22 cellular contexts compared by ENCODE assay signal in the genomic region with DNA sequence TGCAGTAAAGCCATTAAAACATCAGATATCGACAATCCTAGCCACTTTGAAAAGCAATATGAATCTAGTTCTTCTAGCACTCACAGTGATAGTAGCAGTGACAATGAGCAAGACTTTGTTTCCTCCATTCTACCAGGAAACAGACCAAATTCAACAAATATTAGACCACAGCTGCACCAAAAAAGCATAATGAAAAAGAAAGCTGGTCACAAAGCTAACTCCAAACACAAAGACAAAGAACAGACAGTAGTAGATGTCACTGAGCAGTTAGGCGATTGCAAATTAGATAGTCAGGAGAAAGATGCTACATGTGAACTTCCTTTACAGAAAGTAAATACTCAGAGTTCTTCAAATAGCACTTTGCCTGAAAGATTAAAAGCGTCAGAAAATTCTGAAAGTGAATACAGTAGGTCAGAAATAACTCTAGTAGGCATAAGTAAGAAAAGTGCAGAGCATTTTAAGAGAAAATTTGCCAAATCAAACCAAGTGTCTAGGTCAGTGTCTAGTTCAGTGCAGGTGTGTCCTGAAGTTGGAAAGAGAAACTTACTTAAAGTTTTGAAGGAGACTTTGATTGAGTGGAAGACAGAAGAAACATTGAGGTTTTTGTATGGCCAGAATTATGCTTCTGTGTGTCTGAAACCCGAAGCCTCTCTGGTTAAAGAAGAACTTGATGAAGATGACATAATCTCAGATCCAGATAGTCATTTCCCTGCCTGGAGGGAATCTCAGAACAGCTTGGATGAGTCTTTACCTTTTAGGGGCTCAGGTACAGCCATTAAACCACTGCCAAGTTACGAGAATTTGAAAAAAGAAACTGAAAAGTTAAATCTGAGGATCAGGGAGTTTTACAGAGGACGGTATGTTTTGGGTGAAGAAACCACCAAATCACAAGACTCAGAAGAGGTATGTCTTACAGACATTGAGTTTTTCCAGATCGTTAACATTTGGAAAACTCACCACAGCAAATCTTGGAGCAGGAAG. TPM values are rescaled to one million over a fixed set of nuclear protein-coding genes. Genes with fewer than 3 reads are reported as not detected.
A peak's percentile ranks its signal among the peaks of the same experiment; 100 is the strongest.
DNase-seq lines count a peak whose midpoint lies in the region; ATAC-seq, FAIRE-seq and TF ChIP-seq lines count a peak whose summit lies in the region.
"Had no signal": no experiment of that assay in that cellular context is flagged by ENCODE, and none has a peak within 500 bp of the region (broad histone marks: within the 10 kb centered on the region; RNA-seq: fewer than 3 reads in every experiment).

No MANE protein-coding gene starts in this region.

- POLR2A ChIA-PET in activated CD4-positive, alpha-beta T cell treated with anti-CD3 and anti-CD28 coated beads, Interleukin-2, amount 10 ng/mL, durations not matched to agents 7 days and 5 days (lab: Charles Lee) = interaction anchor here (1.1 kb wide), 1 partner anchor 10 kb away, joined by 3 read pairs; no protein-coding TSS in a partner anchor
- POLR2A ChIA-PET in naive thymus-derived CD4-positive, alpha-beta T cell (lab: Charles Lee) = no interaction called here

- CTCF ChIA-PET in activated CD4-positive, alpha-beta T cell treated with anti-CD3 and anti-CD28 coated beads, Interleukin-2, amount 10 ng/mL, durations not matched to agents 7 days and 5 days (lab: Charles Lee) = no interaction called here
- CTCF ChIA-PET in naive thymus-derived CD4-positive, alpha-beta T cell (lab: Charles Lee) = interaction anchor here (0.6 kb wide), 2 partner anchors 32 to 203 kb away, joined by 3 read pairs; no protein-coding TSS in a partner anchor

- ATAC-seq in naive thymus-derived CD4-positive, alpha-beta T cell = no peak
- ATAC-seq: left lung; stimulated activated memory B cell treated with anti-CD40 and anti-IgM and Interleukin-4, amounts not matched to agents 10 μg/mL and 1 μg/mL and 100 μg/mL, for 72 hours had no signal

- intact Hi-C loops in naive thymus-derived CD4-positive, alpha-beta T cell (cut with micrococcal nuclease) = loop anchor here in 1 of 2 donors (1.0 kb wide), 1 partner anchor 7 kb away; no protein-coding TSS in a partner anchor

- H3K27me3 Mint-ChIP-seq in activated CD4-positive, alpha-beta T cell treated with anti-CD3 and anti-CD28 coated beads, Interleukin-2, amount 10 ng/mL, durations not matched to agents 7 days and 5 days = no peaks in the 10 kb centered on the region
- H3K27me3 Mint-ChIP-seq in activated naive CD8-positive, alpha-beta T cell = no peaks in the 10 kb centered on the region
- H3K27me3 Mint-ChIP-seq in naive thymus-derived CD4-positive, alpha-beta T cell = no peaks in the 10 kb centered on the region
- H3K27me3 Mint-ChIP-seq: brain; dendritic cell treated with granulocyte-macrophage colony-stimulating factor and Interleukin-4, amounts not matched to agents 40 ng/mL and 50 ng/mL, for 4 days; stimulated activated memory B cell treated with anti-CD40 and anti-IgM and Interleukin-4, amounts not matched to agents 10 μg/mL and 1 μg/mL and 100 μg/mL, for 72 hours had no signal

- peaks cover 26% of the 10 kb centered on the region for H3K4me1 Mint-ChIP-seq in activated CD4-positive, alpha-beta T cell treated with anti-CD3 and anti-CD28 coated beads, Interleukin-2, amount 10 ng/mL, durations not matched to agents 7 days and 5 days
- peaks cover 16% of the 10 kb centered on the region for H3K4me1 Mint-ChIP-seq in activated naive CD8-positive, alpha-beta T cell (ENCODE audit: low read depth)
- H3K4me1 Mint-ChIP-seq in naive thymus-derived CD4-positive, alpha-beta T cell = peaks cover 8 to 42% (median 10%) of the 10 kb centered on the region in 7 donors
- H3K4me1 Mint-ChIP-seq: brain; stimulated activated memory B cell treated with anti-CD40 and anti-IgM and Interleukin-4, amounts not matched to agents 10 μg/mL and 1 μg/mL and 100 μg/mL, for 72 hours had no signal

- peaks cover 5 to 7% of the 10 kb centered on the region in 2 donors for H3K4me1 ChIP-seq in naive thymus-derived CD4-positive, alpha-beta T cell (ENCODE audit: control insufficient read depth in 2 of 2, insufficient read depth in 2 of 2, low read length in 2 of 2)
- H3K4me1 ChIP-seq: BLaER1 treated with 17β-estradiol and CSF1 and Interleukin-3, amounts not matched to agents 10 nM and 100 nM; left lung; Peyer's patch; tibial nerve had no signal

- H3K4me3 ChIP-seq in naive thymus-derived CD4-positive, alpha-beta T cell (ENCODE audit: low read length) = no peak overlapping the region
- H3K4me3 ChIP-seq: BLaER1 treated with 17β-estradiol and CSF1 and Interleukin-3, amounts not matched to agents 10 nM and 100 nM; left lung; MG63; Peyer's patch; SK-N-MC; tibial nerve had no signal

- peaks cover 33% of the 10 kb centered on the region for H3K9me3 Mint-ChIP-seq in activated CD4-positive, alpha-beta T cell treated with anti-CD3 and anti-CD28 coated beads, Interleukin-2, amount 10 ng/mL, durations not matched to agents 7 days and 5 days
- peaks cover 10% of the 10 kb centered on the region for H3K9me3 Mint-ChIP-seq in activated naive CD8-positive, alpha-beta T cell (ENCODE audit: low read depth)
- peaks cover 3 to 32% (median 17%) of the 10 kb centered on the region in 11 donors for H3K9me3 Mint-ChIP-seq in naive thymus-derived CD4-positive, alpha-beta T cell

- H3K4me3 Mint-ChIP-seq in activated CD4-positive, alpha-beta T cell treated with anti-CD3 and anti-CD28 coated beads, Interleukin-2, amount 10 ng/mL, durations not matched to agents 7 days and 5 days = peak overlapping the region; percentile 20
- no peak overlapping the region for H3K4me3 Mint-ChIP-seq in activated naive CD8-positive, alpha-beta T cell
- peak overlapping the region in 1 of 10 donors; percentile 77 for H3K4me3 Mint-ChIP-seq in naive thymus-derived CD4-positive, alpha-beta T cell
- H3K4me3 Mint-ChIP-seq: brain; dendritic cell treated with granulocyte-macrophage colony-stimulating factor and Interleukin-4, amounts not matched to agents 40 ng/mL and 50 ng/mL, for 4 days; stimulated activated memory B cell treated with anti-CD40 and anti-IgM and Interleukin-4, amounts not matched to agents 10 μg/mL and 1 μg/mL and 100 μg/mL, for 72 hours had no signal

- no peak for TF ChIP-seq POLR2A in H54 (IDR thresholded peaks at IDR 0.05; ENCODE audit: low read depth, low read length)

- peaks cover 75% of the 10 kb centered on the region for H3K36me3 Mint-ChIP-seq in activated CD4-positive, alpha-beta T cell treated with anti-CD3 and anti-CD28 coated beads, Interleukin-2, amount 10 ng/mL, durations not matched to agents 7 days and 5 days (ENCODE audit: low read depth)
- H3K36me3 Mint-ChIP-seq in activated naive CD8-positive, alpha-beta T cell = peaks cover 59% of the 10 kb centered on the region
- H3K36me3 Mint-ChIP-seq in naive thymus-derived CD4-positive, alpha-beta T cell = peaks cover 15 to 69% (median 60%) of the 10 kb centered on the region in 5 donors

- peaks cover 0 to 11% (median 0%) of the 10 kb centered on the region in 3 experiments for H3K9me3 ChIP-seq in naive thymus-derived CD4-positive, alpha-beta T cell (ENCODE audit: control insufficient read depth in 2 of 3, low read length in 3 of 3)

- H3K27ac Mint-ChIP-seq in activated CD4-positive, alpha-beta T cell treated with anti-CD3 and anti-CD28 coated beads, Interleukin-2, amount 10 ng/mL, durations not matched to agents 7 days and 5 days = peak overlapping the region; percentile 93
- H3K27ac Mint-ChIP-seq in activated naive CD8-positive, alpha-beta T cell = peak overlapping the region; percentile 58
- peak overlapping the region in 6 of 9 donors; percentile 36 to 94 (median 63) for H3K27ac Mint-ChIP-seq in naive thymus-derived CD4-positive, alpha-beta T cell
- H3K27ac Mint-ChIP-seq: brain; dendritic cell treated with granulocyte-macrophage colony-stimulating factor and Interleukin-4, amounts not matched to agents 40 ng/mL and 50 ng/mL, for 4 days; stimulated activated memory B cell treated with anti-CD40 and anti-IgM and Interleukin-4, amounts not matched to agents 10 μg/mL and 1 μg/mL and 100 μg/mL, for 72 hours had no signal

- no peaks in the 10 kb centered on the region for H3K27me3 ChIP-seq in naive thymus-derived CD4-positive, alpha-beta T cell (ENCODE audit: control insufficient read depth in 2 of 2, insufficient read depth in 2 of 2, low read length in 2 of 2)
- H3K27me3 ChIP-seq: BLaER1 treated with 17β-estradiol and CSF1 and Interleukin-3, amounts not matched to agents 10 nM and 100 nM; left lung; MG63; Peyer's patch; tibial nerve had no signal

- peak; percentile 7 for DNase-seq in activated CD4-positive, alpha-beta T cell treated with anti-CD3 and anti-CD28 coated beads, Interleukin-2, amount 10 ng/mL, durations not matched to agents 7 days and 5 days
- no peak for DNase-seq in activated CD4-positive, alpha-beta T cell treated with anti-CD3 and anti-CD28 coated beads for 4 hours
- DNase-seq in H54 (ENCODE audit: insufficient read length, low spot score) (no peak), SW480 (ENCODE audit: low spot score) (no peak), iPS-NIHi7 (ENCODE audit: extremely low spot score) (no peak), SK-N-DZ (ENCODE audit: low spot score) (no peak)
- DNase-seq in naive thymus-derived CD4-positive, alpha-beta T cell = no peak
- DNase-seq: DMS53, left lung, MG63, NCI-H146, NCI-H82, Peyer's patch, retina had no signal

- peak; percentile 77 for FAIRE-seq in H54 (lab: Jason Lieb, UNC)
- FAIRE-seq: GM18507 had no signal

- peaks cover 0 to 22% (median 4%) of the 10 kb centered on the region in 3 experiments for H3K36me3 ChIP-seq in naive thymus-derived CD4-positive, alpha-beta T cell (ENCODE audit: control insufficient read depth in 2 of 3, insufficient read depth in 3 of 3, low read length in 3 of 3)

- H3K27ac ChIP-seq in naive thymus-derived CD4-positive, alpha-beta T cell (ENCODE audit: low read depth, low read length) = no peak overlapping the region
- H3K27ac ChIP-seq: BLaER1 treated with 17β-estradiol and CSF1 and Interleukin-3, amounts not matched to agents 10 nM and 100 nM; left lung; SK-N-MC; tibial nerve had no signal

RNA-seq across cellular contexts. Expression of a gene that starts 24.9 kb away (rescaled TPM):
- 10 to 100 TPM; 28.1 to 35.3 TPM for total RNA-seq in activated CD4-positive, alpha-beta T cell treated with anti-CD3 and anti-CD28 coated beads, Interleukin-2, amount 10 ng/mL, durations not matched to agents 7 days and 5 days
- total RNA-seq in naive thymus-derived CD4-positive, alpha-beta T cell = 10 to 100 TPM; 29.5 to 50.7 (median 42.3) TPM
- polyA plus RNA-seq in naive thymus-derived CD4-positive, alpha-beta T cell = 10 to 100 TPM; 21.3 to 24.8 TPM
- 5.8 and 6.1 TPM in 2 replicates for polyA plus RNA-seq in SK-N-DZ (2014; cell fraction: cytosol; rRNA removed)
- 2.0 and 3.4 TPM in 2 replicates for polyA plus RNA-seq in SK-N-DZ (2014; cell fraction: nucleus; rRNA removed)

RNA-seq across cellular contexts. Expression of a gene that starts 25.0 kb away (rescaled TPM):
- total RNA-seq in activated CD4-positive, alpha-beta T cell treated with anti-CD3 and anti-CD28 coated beads, Interleukin-2, amount 10 ng/mL, durations not matched to agents 7 days and 5 days = 10 to 100 TPM; 14.2 to 18.2 TPM
- total RNA-seq in naive thymus-derived CD4-positive, alpha-beta T cell = 10 to 100 TPM; 13.9 to 27.0 (median 14.3) TPM
- polyA plus RNA-seq in naive thymus-derived CD4-positive, alpha-beta T cell = 1 to 10 TPM; 8.6 to 9.7 TPM
- polyA plus RNA-seq in SK-N-DZ (2014; cell fraction: cytosol; rRNA removed) = 13.1 and 14.5 TPM in 2 replicates
- 15.8 and 28.6 TPM in 2 replicates for polyA plus RNA-seq in SK-N-DZ (2014; cell fraction: nucleus; rRNA removed)
